8 cellular contexts compared by ENCODE assay signal in genomic region chr1:201714542-201715276, GRCh38.
DNase-seq lines count a peak whose midpoint lies in the region; ATAC-seq and TF ChIP-seq lines count a peak whose summit lies in the region.

No MANE protein-coding gene starts in this region.

- peaks cover 38% of the 10 kb centered on the region for H3K4me1 Mint-ChIP-seq in endothelial cell (ENCODE audit: unreplicated experiment)

- dilution Hi-C loops in mammary epithelial cell (cut with HindIII; ENCODE audit: low sequenced_read_pairs) = loop anchor here (5.0 kb wide), 2 partner anchors 43 to 78 kb away; no protein-coding TSS in a partner anchor

- TF ChIP-seq CTCF in mammary epithelial cell (conservative IDR thresholded peaks at IDR 0.05 in 1 of 2, IDR thresholded peaks at IDR 0.05 in 1 of 2; ENCODE audit: extremely low read depth in 1 of 2, insufficient read depth in 1 of 2, low read depth in 1 of 2, low read length in 2 of 2) (no peak), left lung (IDR thresholded peaks at IDR 0.05) (no peak), endothelial cell (IDR thresholded peaks at IDR 0.05; ENCODE audit: unreplicated experiment) (no peak)

- peak overlapping the region; percentile 9 for H2AFZ ChIP-seq in mammary epithelial cell (ENCODE audit: low read depth, low read length)

- H4K20me1 ChIP-seq in mammary epithelial cell (ENCODE audit: insufficient read depth, low read length) = no peaks in the 10 kb centered on the region

- 20% methylated on average over 7 of the region's 7 CpGs for WGBS in mammary epithelial cell (ENCODE audit: low coverage, missing lambda C conversion rate)

- H3K27ac Mint-ChIP-seq in endothelial cell (ENCODE audit: unreplicated experiment) = no peak overlapping the region

- peak overlapping the region; percentile 54 for H3K4me2 ChIP-seq in mammary epithelial cell (ENCODE audit: insufficient read depth, low read depth, low read length)

- peaks cover 13% of the 10 kb centered on the region for H3K27me3 Mint-ChIP-seq in endothelial cell (ENCODE audit: unreplicated experiment)

- no peaks in the 10 kb centered on the region for H3K9me3 Mint-ChIP-seq in endothelial cell (ENCODE audit: unreplicated experiment)

- peak; percentile 99 for DNase-seq in ACHN
- DNase-seq in MV-4-11 (lab: John Stamatoyannopoulos, UW) = peak; percentile 95
- peak; percentile 98 for DNase-seq in mammary epithelial cell
- DNase-seq in left lung = peak; percentile 86 to 90
- DNase-seq in ureter (ENCODE audit: low spot score) = peak; percentile 86
- no peak for DNase-seq in endothelial cell (ENCODE audit: low spot score)

- H3K9me3 ChIP-seq in mammary epithelial cell (replicated peaks; ENCODE audit: insufficient read depth, low read length) (no peaks in the 10 kb centered on the region), left lung (no peaks in the 10 kb centered on the region)

- CTCF ChIA-PET in mammary epithelial cell (lab: Charles Lee; ENCODE audit: low non-redundant PET) = no interaction called here

- intact Hi-C loops in mammary epithelial cell (cut with micrococcal nuclease) (loop anchor here (5.0 to 10.0 kb wide), 2 partner anchors 38 to 400 kb away; no protein-coding TSS in a partner anchor), left lung (cut with DNase I) (no loop called here)

- H3K79me2 ChIP-seq in mammary epithelial cell (ENCODE audit: insufficient read depth, low read length) = no peaks in the 10 kb centered on the region

- H3K36me3 ChIP-seq in mammary epithelial cell (ENCODE audit: insufficient read depth, low read length) (no peaks in the 10 kb centered on the region), left lung (peaks cover 0 to 8% of the 10 kb centered on the region in 2 donors)

- H3K4me3 Mint-ChIP-seq in endothelial cell (ENCODE audit: unreplicated experiment) = no peak overlapping the region

- H3K9ac ChIP-seq in mammary epithelial cell (ENCODE audit: insufficient read depth, low read length) = peak overlapping the region; percentile 67

- ATAC-seq in left lung (peak; percentile 86), HG03108 (IDR thresholded peaks at IDR 0.05; ENCODE audit: unreplicated experiment) (no peak)
- ATAC-seq in activated CD4-positive, CD25-positive, alpha-beta regulatory T cell treated with anti-CD3 and anti-CD28 coated beads, Interleukin-2, amount 50 U/mL, for 24 hours = no peak

- no peak overlapping the region for H3K4me3 ChIP-seq in mammary epithelial cell (replicated peaks in 1 of 3; ENCODE audit: insufficient read depth in 1 of 3, low read depth in 2 of 3, low read length in 3 of 3)
- no peak overlapping the region for H3K4me3 ChIP-seq in left lung

- H3K36me3 Mint-ChIP-seq in endothelial cell (ENCODE audit: low read depth, unreplicated experiment) = peaks cover 29% of the 10 kb centered on the region

- no peaks in the 10 kb centered on the region for H3K27me3 ChIP-seq in mammary epithelial cell (ENCODE audit: insufficient read depth, low read length)
- H3K27me3 ChIP-seq in left lung = no peaks in the 10 kb centered on the region

- H3K27ac ChIP-seq in mammary epithelial cell (ENCODE audit: insufficient read depth, low read depth, low read length) = peak overlapping the region; percentile 77
- peak overlapping the region; percentile 92 for H3K27ac ChIP-seq in left lung

- H3K4me1 ChIP-seq in mammary epithelial cell (ENCODE audit: insufficient read depth, low read length) (peaks cover 52% of the 10 kb centered on the region), left lung (peaks cover 39 to 78% of the 10 kb centered on the region in 2 donors)

- TSS peak; percentile 68 for BruUV-seq in mammary epithelial cell (replicated peaks; lab: Mats Ljungman, UMichigan)

- in situ Hi-C loops in ACHN (cut with HindIII; ENCODE audit: low pct_ligation_motif_present, low pct_unique_long_range_greater_than_20kb, low sequenced_read_pairs) (no loop called here), mammary epithelial cell (cut with MboI; ENCODE audit: low sequenced_read_pairs in 2 of 2) (loop anchor here (5.0 kb wide), 1 partner anchor 73 kb away; no protein-coding TSS in a partner anchor)
